ENCODE assay signal across 15 cellular contexts in the genomic region with DNA sequence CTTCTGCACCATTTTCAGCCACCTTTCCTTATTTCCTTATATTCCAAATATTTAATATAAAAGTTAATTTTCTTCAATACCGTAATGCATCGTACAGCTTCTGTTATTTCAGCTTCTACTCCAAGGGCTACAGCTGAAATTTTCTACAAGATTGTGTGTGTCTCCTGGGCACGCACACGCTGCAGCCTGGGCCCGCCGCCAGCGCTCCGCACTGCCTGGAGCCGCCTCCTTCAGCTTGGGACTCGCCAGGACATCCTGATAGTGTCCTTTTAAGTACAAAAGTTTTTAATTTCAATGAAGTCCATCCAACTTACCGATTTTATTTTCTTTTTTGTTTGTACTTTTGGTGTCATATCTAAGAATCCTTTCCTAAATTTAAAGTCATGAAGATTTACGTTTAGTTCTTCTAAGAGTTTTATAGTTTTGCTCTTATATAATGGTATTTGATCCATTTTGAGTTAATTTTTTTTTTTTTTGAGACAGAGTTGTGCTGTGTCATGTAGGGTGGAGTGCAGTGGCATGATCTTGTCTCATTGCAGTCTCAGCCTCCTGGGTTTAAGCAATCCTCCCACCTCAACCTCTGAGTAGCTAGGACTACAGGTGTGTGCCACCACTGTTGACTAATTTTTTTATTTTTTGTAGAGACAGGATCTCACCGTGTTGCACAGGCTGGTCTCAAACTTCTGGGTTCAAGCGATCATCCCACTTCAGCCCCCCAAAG.
DNase-seq lines count a peak whose midpoint lies in the region; ATAC-seq, FAIRE-seq and TF ChIP-seq lines count a peak whose summit lies in the region.
"Had no signal": no experiment of that assay in that cellular context is flagged by ENCODE, and none has a peak within 500 bp of the region (broad histone marks: within the 10 kb centered on the region; RNA-seq: fewer than 3 reads in every experiment).

No MANE protein-coding gene starts in this region.

- TF ChIP-seq POLR2A in K562 (conservative IDR thresholded peaks at IDR 0.05) = no peak

- POLR2A ChIA-PET in K562 (lab: Yijun Ruan, JAX) = interaction anchor here (0.6 to 1.9 kb wide), 7 partner anchors 9 to 545 kb away, joined by 3 to 11 read pairs (median 3); no protein-coding TSS in a partner anchor

- no peaks in the 10 kb centered on the region for H3K9me1 ChIP-seq in K562 (ENCODE audit: control insufficient read depth, insufficient read depth, low read length)

- H3K27ac ChIP-seq in right atrium auricular region = no peak overlapping the region
- H3K27ac ChIP-seq in K562 (ENCODE audit: extremely low read depth, low read depth, low read length) = peak overlapping the region; percentile 58; the same call in 2 of the 3 replicates
- no peak overlapping the region for H3K27ac ChIP-seq in brain microvascular endothelial cell
- H3K27ac ChIP-seq: GM23248 had no signal

- H3K4me2 ChIP-seq in K562 (ENCODE audit: insufficient read depth, low read length) = peak overlapping the region; percentile 20

- H4K20me1 ChIP-seq in K562 (replicated peaks; ENCODE audit: control insufficient read depth, insufficient read depth, low read length) = no peaks in the 10 kb centered on the region

- H2AFZ ChIP-seq in K562 (ENCODE audit: low read depth, low read length) = peak overlapping the region; percentile 69
- H2AFZ ChIP-seq: GM23248 had no signal

- H3K4me1 ChIP-seq in right atrium auricular region (no peaks in the 10 kb centered on the region), K562 (replicated peaks in 1 of 2; ENCODE audit: control insufficient read depth in 2 of 2, insufficient read depth in 2 of 2, low read length in 2 of 2) (peaks cover 10 to 11% of the 10 kb centered on the region in 2 experiments; a peak in 3 of 5 replicates)

- H3K4me3 ChIP-seq in right atrium auricular region (no peak overlapping the region), K562 (no peak overlapping the region), brain microvascular endothelial cell (ENCODE audit: low read depth, low read length) (no peak overlapping the region)
- H3K4me3 ChIP-seq: GM12878, GM23248 had no signal

- H3K36me3 ChIP-seq in right atrium auricular region = no peaks in the 10 kb centered on the region
- no peaks in the 10 kb centered on the region for H3K36me3 ChIP-seq in K562 (ENCODE audit: control insufficient read depth, insufficient read depth, low read length)
- no peaks in the 10 kb centered on the region for H3K36me3 ChIP-seq in brain microvascular endothelial cell (replicated peaks)

- no peak for TF ChIP-seq EP300 in K562 (IDR thresholded peaks at IDR 0.05; ENCODE audit: low read length)

- TF ChIP-seq RAD21 in K562 (CRISPR knock-in tag; conservative IDR thresholded peaks at IDR 0.05 in 1 of 2, IDR thresholded peaks at IDR 0.05 in 1 of 2) = no peak

- no TSS peak for BruUV-seq in K562 (replicated peaks; lab: Mats Ljungman, UMichigan)

- intact Hi-C loops in Right ventricle myocardium superior (cut with DNase I) (no loop called here), K562 (cut with micrococcal nuclease) (loop anchor here (5.0 kb wide), 1 partner anchor 196 kb away; no protein-coding TSS in a partner anchor)

- CTCF ChIA-PET in K562 (lab: Yijun Ruan, JAX; ENCODE audit: low intra/inter-chr PET ratio) = interaction anchor here (0.6 kb wide), 1 partner anchor 479 kb away, joined by 3 read pairs; no protein-coding TSS in a partner anchor

- H3K27me3 ChIP-seq in right atrium auricular region = no peaks in the 10 kb centered on the region
- H3K27me3 ChIP-seq in K562 (ENCODE audit: control insufficient read depth in 2 of 2, insufficient read depth in 2 of 2, low read length in 2 of 2) = no peaks in the 10 kb centered on the region
- H3K27me3 ChIP-seq in brain microvascular endothelial cell (replicated peaks) = no peaks in the 10 kb centered on the region

- H3K9ac ChIP-seq in K562 (ENCODE audit: insufficient read depth in 1 of 2, low read depth in 2 of 2, low read length in 2 of 2) = peak overlapping the region; percentile 35 to 78; a peak in 3 of 4 replicates
- H3K9ac ChIP-seq: GM23248 had no signal

- in situ Hi-C loops in K562 (cut with MboI) (no loop called here), brain microvascular endothelial cell (cut with HindIII; ENCODE audit: low pct_ligation_motif_present, low sequenced_read_pairs) (no loop called here)

- peak; percentile 68 for FAIRE-seq in K562 (lab: Jason Lieb, UNC)
- FAIRE-seq: GM12878, GM18507 had no signal

- WGBS in K562 (ENCODE audit: insufficient coverage, low coverage, missing lambda C conversion rate) = 0% methylated on average over 14 of the region's 14 CpGs

- no peaks in the 10 kb centered on the region for H3K79me2 ChIP-seq in K562 (ENCODE audit: control insufficient read depth, insufficient read depth, low read length)

- TF ChIP-seq CTCF in right atrium auricular region (IDR thresholded peaks at IDR 0.05) (no peak), K562 (IDR thresholded peaks at IDR 0.05 in 2 of 3, conservative IDR thresholded peaks at IDR 0.05 in 1 of 3; ENCODE audit: insufficient read depth in 2 of 3, low read depth in 1 of 3, low read length in 3 of 3) (0 out of 6 replicates have a peak, but pooled peaks of 1 of the 3 experiments have one; percentile 6), brain microvascular endothelial cell (IDR thresholded peaks at IDR 0.05; ENCODE audit: low read depth, low read length, missing control alignments) (no peak)

- peak; percentile 47 for DNase-seq in Right ventricle myocardium superior
- no peak for DNase-seq in right atrium auricular region (ENCODE audit: low spot score)
- peak in 39 of 76 experiments; percentile 2 to 65 (median 34) for DNase-seq in HUDEP-2 (lab: John Stamatoyannopoulos, UW; ENCODE audit: unreplicated experiment in 76 of 76)
- peak in 3 of 4 experiments; percentile 11 to 64 (median 24) for DNase-seq in K562 (ENCODE audit: extremely low read depth in 1 of 4, low spot score in 3 of 4)
- no peak for DNase-seq in NCI-H526 (lab: John Stamatoyannopoulos, UW)
- DNase-seq in NOMO-1 treated with dmso at 0.1 percent for 144 hours (lab: John Stamatoyannopoulos, UW; ENCODE audit: unreplicated experiment) = no peak
- DNase-seq in brain microvascular endothelial cell = no peak
- DNase-seq: ACHN; Calu3; CD4-positive, alpha-beta T cell; DMS 273 treated with DMSO at 0.1 percent for 48 hours; GM23248; H7 had no signal

- no peaks in the 10 kb centered on the region for H3K9me3 ChIP-seq in right atrium auricular region
- no peaks in the 10 kb centered on the region for H3K9me3 ChIP-seq in K562 (replicated peaks; ENCODE audit: control insufficient read depth, insufficient read depth, low read depth, low read length)

- ATAC-seq in Right ventricle myocardium superior (ENCODE audit: poor library complexity) (no peak), K562 (peak; percentile 95)
- ATAC-seq: GM12878 had no signal

TF ChIP-seq in K562, 482 proteins besides CTCF, POLR2A, EP300 and RAD21 (continues in another document):
- TF ChIP-seq, protein P1, sequence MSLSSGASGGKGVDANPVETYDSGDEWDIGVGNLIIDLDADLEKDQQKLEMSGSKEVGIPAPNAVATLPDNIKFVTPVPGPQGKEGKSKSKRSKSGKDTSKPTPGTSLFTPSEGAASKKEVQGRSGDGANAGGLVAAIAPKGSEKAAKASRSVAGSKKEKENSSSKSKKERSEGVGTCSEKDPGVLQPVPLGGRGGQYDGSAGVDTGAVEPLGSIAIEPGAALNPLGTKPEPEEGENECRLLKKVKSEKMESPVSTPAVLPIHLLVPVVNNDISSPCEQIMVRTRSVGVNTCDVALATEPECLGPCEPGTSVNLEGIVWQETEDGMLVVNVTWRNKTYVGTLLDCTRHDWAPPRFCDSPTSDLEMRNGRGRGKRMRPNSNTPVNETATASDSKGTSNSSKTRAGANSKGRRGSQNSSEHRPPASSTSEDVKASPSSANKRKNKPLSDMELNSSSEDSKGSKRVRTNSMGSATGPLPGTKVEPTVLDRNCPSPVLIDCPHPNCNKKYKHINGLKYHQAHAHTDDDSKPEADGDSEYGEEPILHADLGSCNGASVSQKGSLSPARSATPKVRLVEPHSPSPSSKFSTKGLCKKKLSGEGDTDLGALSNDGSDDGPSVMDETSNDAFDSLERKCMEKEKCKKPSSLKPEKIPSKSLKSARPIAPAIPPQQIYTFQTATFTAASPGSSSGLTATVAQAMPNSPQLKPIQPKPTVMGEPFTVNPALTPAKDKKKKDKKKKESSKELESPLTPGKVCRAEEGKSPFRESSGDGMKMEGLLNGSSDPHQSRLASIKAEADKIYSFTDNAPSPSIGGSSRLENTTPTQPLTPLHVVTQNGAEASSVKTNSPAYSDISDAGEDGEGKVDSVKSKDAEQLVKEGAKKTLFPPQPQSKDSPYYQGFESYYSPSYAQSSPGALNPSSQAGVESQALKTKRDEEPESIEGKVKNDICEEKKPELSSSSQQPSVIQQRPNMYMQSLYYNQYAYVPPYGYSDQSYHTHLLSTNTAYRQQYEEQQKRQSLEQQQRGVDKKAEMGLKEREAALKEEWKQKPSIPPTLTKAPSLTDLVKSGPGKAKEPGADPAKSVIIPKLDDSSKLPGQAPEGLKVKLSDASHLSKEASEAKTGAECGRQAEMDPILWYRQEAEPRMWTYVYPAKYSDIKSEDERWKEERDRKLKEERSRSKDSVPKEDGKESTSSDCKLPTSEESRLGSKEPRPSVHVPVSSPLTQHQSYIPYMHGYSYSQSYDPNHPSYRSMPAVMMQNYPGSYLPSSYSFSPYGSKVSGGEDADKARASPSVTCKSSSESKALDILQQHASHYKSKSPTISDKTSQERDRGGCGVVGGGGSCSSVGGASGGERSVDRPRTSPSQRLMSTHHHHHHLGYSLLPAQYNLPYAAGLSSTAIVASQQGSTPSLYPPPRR (CRISPR knock-in tag; IDR thresholded peaks at IDR 0.05; ENCODE audit: borderline replicate concordance) = no peak
- TF ChIP-seq ZNF551 (CRISPR knock-in tag; IDR thresholded peaks at IDR 0.05) (no peak), ZC3H11A (IDR thresholded peaks at IDR 0.05; ENCODE audit: low read depth, low read length) (no peak), MAFK (IDR thresholded peaks at IDR 0.05; ENCODE audit: low read length) (peak; percentile 67), TRIM28 (IDR thresholded peaks at IDR 0.05) (0 out of 2 replicates have a peak, but pooled peaks have one; percentile 35), TAL1 (IDR thresholded peaks at IDR 0.05) (0 out of 2 replicates have a peak, but pooled peaks have one; percentile 22), TEAD2 (tag; IDR thresholded peaks at IDR 0.05) (no peak)

Comparison
In these comparisons a context has a peak if more than half of its experiments do, and no peak if none do; other contexts are left out.
1. DNase-seq: peak in Right ventricle myocardium superior (single experiment), HUDEP-2 (39 of 76) and K562 (3 of 4); none in right atrium auricular region (single experiment), NCI-H526 (0 of 2), NOMO-1 treated with dmso at 0.1 percent for 144 hours (single experiment) and brain microvascular endothelial cell (single experiment).